24 cellular contexts compared by ENCODE assay signal in genomic region chr11:21811572-21811971, GRCh38.
DNase-seq lines count a peak whose midpoint lies in the region; ATAC-seq and TF ChIP-seq lines count a peak whose summit lies in the region.
"Had no signal": no experiment of that assay in that cellular context is flagged by ENCODE, and none has a peak within 500 bp of the region (broad histone marks: within the 10 kb centered on the region; RNA-seq: fewer than 3 reads in every experiment).

No MANE protein-coding gene starts in this region.

- DNase-seq in left ventricle myocardium inferior: no peak
- no peak for DNase-seq in cardiac septum (ENCODE audit: low spot score)
- peak; percentile 16 for DNase-seq in NCI-H446 treated with DMSO at 0.1 percent for 48 hours (lab: John Stamatoyannopoulos, UW)
- peak; percentile 7 for DNase-seq in hepatocyte (ENCODE audit: low spot score)
- no peak for DNase-seq in amniotic stem cell (lab: John Stamatoyannopoulos, UW)
- DNase-seq in SW 1271 (lab: John Stamatoyannopoulos, UW): no peak
- DNase-seq: activated CD4-positive, alpha-beta memory T cell treated with anti-CD3 and anti-CD28 coated beads for 36 hours; activated T-cell treated with anti-CD3 and anti-CD28 coated beads, Interleukin-2, amount 50 U/mL, for 72 hours; body of pancreas; CD8-positive, alpha-beta memory T cell; colonic mucosa; foreskin fibroblast; hippocampal formation; Kasumi-1; left cardiac atrium; mucosa of descending colon; NCI-H1105 treated with DMSO at 0.1 percent for 48 hours; T-helper 1 cell had no signal

- H3K36me3 ChIP-seq in left ventricle myocardium inferior (no peaks in the 10 kb centered on the region), hepatocyte (replicated peaks; ENCODE audit: insufficient read depth, low read depth) (no peaks in the 10 kb centered on the region)
- H3K36me3 ChIP-seq: colonic mucosa, neutrophil, tibial nerve had no signal

- TF ChIP-seq CTCF in left ventricle myocardium inferior (IDR thresholded peaks at IDR 0.05; ENCODE audit: borderline replicate concordance) (peak; percentile 28), hepatocyte (IDR thresholded peaks at IDR 0.05; ENCODE audit: poor library complexity) (no peak)

- ATAC-seq in GM21737 (IDR thresholded peaks at IDR 0.05; ENCODE audit: unreplicated experiment) (no peak), GM21526 (IDR thresholded peaks at IDR 0.05; ENCODE audit: low FRiP score, unreplicated experiment) (no peak)
- ATAC-seq: activated T-cell treated with anti-CD3 and anti-CD28 coated beads, Interleukin-2, amount 50 U/mL, for 72 hours; body of pancreas; left cardiac atrium; mucosa of descending colon; stimulated activated effector memory CD8-positive, alpha-beta T cell treated with anti-CD3 and anti-CD28 coated beads, Interleukin-12 subunit alpha, Interleukin-12 subunit beta, amount 100 ng/mL, for 72 hours had no signal

- H3K9me2 ChIP-seq in hepatocyte (replicated peaks; ENCODE audit: insufficient read depth): no peaks in the 10 kb centered on the region

- WGBS in hepatocyte (ENCODE audit: low lambda C conversion rate, missing lambda C conversion rate): 39% methylated on average over 4 of the region's 4 CpGs

- no peak overlapping the region for H2AFZ ChIP-seq in hepatocyte

- no peaks in the 10 kb centered on the region for H4K20me1 ChIP-seq in hepatocyte (ENCODE audit: insufficient read depth, poor library complexity, severe bottlenecking)

- H3K4me1 ChIP-seq in left ventricle myocardium inferior (no peaks in the 10 kb centered on the region), hepatocyte (ENCODE audit: insufficient read depth) (no peaks in the 10 kb centered on the region)
- H3K4me1 ChIP-seq: colonic mucosa, tibial nerve had no signal

- no peak overlapping the region for H3K4me2 ChIP-seq in hepatocyte

- intact Hi-C loops in left ventricle myocardium inferior (cut with micrococcal nuclease) (no loop called here), cardiac septum (cut with DNase I) (no loop called here)

- H3K79me2 ChIP-seq in hepatocyte: no peaks in the 10 kb centered on the region

- H3K4me3 ChIP-seq in left ventricle myocardium inferior (no peak overlapping the region), hepatocyte (no peak overlapping the region)
- H3K4me3 ChIP-seq: body of pancreas, colonic mucosa, mucosa of descending colon, tibial nerve had no signal

- H3K27ac ChIP-seq in left ventricle myocardium inferior (replicated peaks) (no peak overlapping the region), hepatocyte (no peak overlapping the region)
- H3K27ac ChIP-seq: body of pancreas, colonic mucosa, neutrophil, tibial nerve, VCaP had no signal

- H3K27me3 ChIP-seq in left ventricle myocardium inferior (ENCODE audit: low read depth): no peaks in the 10 kb centered on the region
- no peaks in the 10 kb centered on the region for H3K27me3 ChIP-seq in hepatocyte
- H3K27me3 ChIP-seq: body of pancreas, colonic mucosa, neutrophil, tibial nerve had no signal

- H3K9me3 ChIP-seq in left ventricle myocardium inferior (replicated peaks): no peaks in the 10 kb centered on the region
- H3K9me3 ChIP-seq in hepatocyte (ENCODE audit: low read depth): no peaks in the 10 kb centered on the region
- H3K9me3 ChIP-seq: colonic mucosa, neutrophil, tibial nerve had no signal

Comparison
In these comparisons a context has a peak if more than half of its experiments do, and no peak if none do; other contexts are left out.
1. DNase-seq: peak in NCI-H446 treated with DMSO at 0.1 percent for 48 hours (single experiment) and hepatocyte (single experiment); none in left ventricle myocardium inferior (single experiment), cardiac septum (single experiment), amniotic stem cell (single experiment) and SW 1271 (0 of 2).